Comparison of ENCODE assay signal across 23 cellular contexts in the genomic region with DNA sequence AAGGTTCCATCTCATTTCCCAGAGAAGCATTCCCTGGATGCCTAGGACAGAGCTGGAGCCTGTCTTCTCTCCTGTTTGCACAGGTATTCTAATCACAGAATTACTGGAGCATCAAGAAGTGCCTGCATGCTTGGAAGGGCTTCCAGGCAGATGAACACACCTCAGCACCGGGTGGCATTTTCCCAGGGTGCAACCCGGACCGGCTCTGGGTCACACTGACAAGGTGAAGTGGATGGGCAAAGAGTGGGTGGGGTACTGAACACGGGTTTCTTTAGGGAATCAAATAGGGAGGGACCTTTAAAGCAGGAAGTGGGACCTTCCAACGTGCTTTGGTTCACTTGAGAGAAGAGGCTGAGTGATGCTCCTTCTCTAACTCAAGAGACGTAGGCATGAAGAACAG. TPM values are rescaled to one million over a fixed set of nuclear protein-coding genes. Genes with fewer than 3 reads are reported as not detected.
"Had no signal": no experiment of that assay in that cellular context is flagged by ENCODE, and none has a peak within 500 bp of the region (broad histone marks: within the 10 kb centered on the region; RNA-seq: fewer than 3 reads in every experiment).

No MANE protein-coding gene starts in this region.

- H3K4me3 Mint-ChIP-seq: effector memory CD8-positive, alpha-beta T cell; immature natural killer cell; stimulated activated naive CD8-positive, alpha-beta T cell treated with anti-CD3 and anti-CD28 coated beads, Interleukin-15, Interleukin-2, amounts not matched to agents 100 ng/mL and 50 ng/mL, for 24 hours; T-cell; T-helper 2 cell treated with Interferon-gamma antibody and Interleukin-4, amounts not matched to agents 5 μg/mL and 100 μg/mL, for 36 hours had no signal

- H3K36me3 ChIP-seq: brain microvascular endothelial cell had no signal

- H3K36me3 Mint-ChIP-seq: activated naive CD4-positive, alpha-beta T cell treated with anti-CD3 and anti-CD28 coated beads, Interleukin-2, amount 50 U/mL, for 72 hours; T-cell had no signal

- H3K4me3 ChIP-seq: dorsolateral prefrontal cortex had no signal

- H3K27me3 Mint-ChIP-seq: progenitor cell of endocrine pancreas; stimulated activated naive CD8-positive, alpha-beta T cell treated with anti-CD3 and anti-CD28 coated beads, Interleukin-15, Interleukin-2, amounts not matched to agents 100 ng/mL and 50 ng/mL, for 24 hours had no signal

- H3K9me3 Mint-ChIP-seq: activated naive CD4-positive, alpha-beta T cell treated with anti-CD3 and anti-CD28 coated beads, Interleukin-2, amount 50 U/mL, for 72 hours; effector memory CD8-positive, alpha-beta T cell; immature natural killer cell; stimulated activated naive CD8-positive, alpha-beta T cell treated with anti-CD3 and anti-CD28 coated beads, Interleukin-15, Interleukin-2, amounts not matched to agents 100 ng/mL and 50 ng/mL, for 24 hours; T-cell; T-helper 2 cell treated with Interferon-gamma antibody and Interleukin-4, amounts not matched to agents 5 μg/mL and 100 μg/mL, for 36 hours had no signal

- DNase-seq: activated CD4-positive, alpha-beta T cell treated with anti-CD3 and anti-CD28 coated beads for 1 hour; activated CD4-positive, alpha-beta T cell treated with anti-CD3 and anti-CD28 coated beads, Interleukin-2, amount 50 U/mL, for 1 hour; activated gamma-delta T cell treated with Interleukin-2 at 50 U/mL for 16 hours; activated T-cell treated with anti-CD3 and anti-CD28 coated beads, Interleukin-2, amount 50 U/mL, for 1 hour; brain microvascular endothelial cell; central memory CD4-positive, alpha-beta T cell; dorsolateral prefrontal cortex; effector memory CD8-positive, alpha-beta T cell; foreskin melanocyte; immature natural killer cell; nucleus accumbens; stimulated activated CD4-positive, alpha-beta T cell treated with anti-CD3 and anti-CD28 coated beads, Interleukin-1b, Interleukin-23, amount 100 ng/mL, for 48 hours; T-cell had no signal

- H3K27ac Mint-ChIP-seq: activated naive CD4-positive, alpha-beta T cell treated with anti-CD3 and anti-CD28 coated beads, Interleukin-2, amount 50 U/mL, for 72 hours; effector memory CD8-positive, alpha-beta T cell; immature natural killer cell; progenitor cell of endocrine pancreas; stimulated activated naive CD8-positive, alpha-beta T cell treated with anti-CD3 and anti-CD28 coated beads, Interleukin-15, Interleukin-2, amounts not matched to agents 100 ng/mL and 50 ng/mL, for 24 hours; T-cell; T-helper 2 cell treated with Interferon-gamma antibody and Interleukin-4, amounts not matched to agents 5 μg/mL and 100 μg/mL, for 36 hours had no signal

- H3K27me3 ChIP-seq: brain microvascular endothelial cell, dorsolateral prefrontal cortex had no signal

- H3K27ac ChIP-seq: brain microvascular endothelial cell had no signal

- ATAC-seq: activated naive CD4-positive, alpha-beta T cell treated with anti-CD3 and anti-CD28 coated beads, Interleukin-2, amount 50 U/mL, for 72 hours; effector memory CD8-positive, alpha-beta T cell; esophagus mucosa; T-cell had no signal

RNA-seq across cellular contexts. Expression of a gene that starts 34.3 kb away (rescaled TPM):
- total RNA-seq: activated naive CD4-positive, alpha-beta T cell treated with anti-CD3 and anti-CD28 coated beads, Interleukin-2, amount 50 U/mL, for 72 hours; esophagus mucosa; kidney epithelial cell; liver; mononuclear cell; myocyte; progenitor cell of endocrine pancreas; T-cell; ureter had no signal
- polyA plus RNA-seq: immature natural killer cell had no signal

RNA-seq across cellular contexts. Expression of a gene that starts 52.1 kb away (rescaled TPM):
- polyA plus RNA-seq: immature natural killer cell had no signal
